8 cellular contexts compared by ENCODE assay signal in genomic region chr9:120714846-120715231, GRCh38. TPM values are rescaled to one million over a fixed set of nuclear protein-coding genes. Genes with fewer than 3 reads are reported as not detected.
DNase-seq lines count a peak whose midpoint lies in the region; ATAC-seq and TF ChIP-seq lines count a peak whose summit lies in the region.

No MANE protein-coding gene starts in this region.

- DNase-seq in AG04449 (ENCODE audit: low read depth, low spot score): no peak
- no peak for DNase-seq in SJSA1 (ENCODE audit: low read depth in 1 of 2, low spot score in 2 of 2)
- DNase-seq in foreskin keratinocyte: no peak
- no peak for DNase-seq in NCI-H524 treated with DMSO at 0.1 percent for 48 hours (lab: John Stamatoyannopoulos, UW)

- H3K9me3 ChIP-seq in SJSA1 (replicated peaks) (0 out of 2 replicates have a peak, but pooled peaks cover 3% of the 10 kb centered on the region), skeletal muscle satellite cell (replicated peaks; ENCODE audit: low read length) (no peaks in the 10 kb centered on the region)

- CTCF ChIA-PET in AG04449 (lab: Yijun Ruan, JAX): interaction anchor here (0.9 to 1.9 kb wide), 5 partner anchors 9 to 346 kb away, joined by 3 to 7 read pairs (median 5); no protein-coding TSS in a partner anchor

- peaks cover 25% of the 10 kb centered on the region for H3K4me1 ChIP-seq in SJSA1 (replicated peaks)
- peaks cover 15% of the 10 kb centered on the region for H3K4me1 ChIP-seq in foreskin keratinocyte
- H3K4me1 ChIP-seq in skeletal muscle satellite cell (ENCODE audit: control insufficient read depth, insufficient read depth, low read length): peaks cover 38% of the 10 kb centered on the region

- peaks cover 5% of the 10 kb centered on the region; the same call in 1 of the 2 replicates for H3K36me3 ChIP-seq in SJSA1
- H3K36me3 ChIP-seq in skeletal muscle satellite cell (ENCODE audit: insufficient read depth, low read length): no peaks in the 10 kb centered on the region

- peak; percentile 22 for ATAC-seq in GM21367 (IDR thresholded peaks at IDR 0.05; ENCODE audit: unreplicated experiment)
- no peak for ATAC-seq in foreskin keratinocyte
- ATAC-seq in GM19397 (IDR thresholded peaks at IDR 0.05; ENCODE audit: unreplicated experiment): no peak
- ATAC-seq in HG03442 (IDR thresholded peaks at IDR 0.05; ENCODE audit: unreplicated experiment): no peak

- POLR2A ChIA-PET in AG04449 (lab: Yijun Ruan, JAX): interaction anchor here (0.6 to 1.4 kb wide), 3 partner anchors 15 to 785 kb away, joined by 3 to 7 read pairs (median 3); partner anchors contain the start of gene GGTA1

- H3K27me3 ChIP-seq in SJSA1 (replicated peaks) (no peaks in the 10 kb centered on the region), foreskin keratinocyte (no peaks in the 10 kb centered on the region), skeletal muscle satellite cell (ENCODE audit: control insufficient read depth, insufficient read depth, low read length) (no peaks in the 10 kb centered on the region)

- peak overlapping the region; percentile 88 for H3K9ac ChIP-seq in skeletal muscle satellite cell (ENCODE audit: low read depth, low read length)

- H3K4me2 ChIP-seq in skeletal muscle satellite cell (ENCODE audit: low read length): peak overlapping the region; percentile 95

- no peak for TF ChIP-seq CTCF in AG04449 (IDR thresholded peaks at IDR 0.05; ENCODE audit: insufficient read depth, low read length, missing control alignments)
- no peak for TF ChIP-seq CTCF in foreskin keratinocyte (conservative IDR thresholded peaks at IDR 0.05)

- peak overlapping the region; percentile 70 for H3K4me3 ChIP-seq in AG04449 (ENCODE audit: low read depth, low read length)
- H3K4me3 ChIP-seq in SJSA1: peak overlapping the region; percentile 89
- peak overlapping the region; percentile 85 for H3K4me3 ChIP-seq in skeletal muscle satellite cell (ENCODE audit: low read length)

- H3K27ac ChIP-seq in SJSA1 (no peak overlapping the region), foreskin keratinocyte (peak overlapping the region; percentile 70)

RNA-seq across cellular contexts. Expression of gene MEGF9, which starts 0.6 kb away (rescaled TPM):
- total RNA-seq in SJSA1 (2014; rRNA removed; shearing (Covaris generic)): 5.1 TPM in 2 replicates
- total RNA-seq in foreskin keratinocyte: 11.1 and 16.0 TPM in 2 replicates
- polyA plus RNA-seq in foreskin keratinocyte: 3.2 and 3.9 TPM in 2 replicates
- total RNA-seq in skeletal muscle satellite cell (2012; rRNA removed): 6.1 and 6.3 TPM in 2 replicates
